25 cellular contexts compared by ENCODE assay signal in the genomic region with DNA sequence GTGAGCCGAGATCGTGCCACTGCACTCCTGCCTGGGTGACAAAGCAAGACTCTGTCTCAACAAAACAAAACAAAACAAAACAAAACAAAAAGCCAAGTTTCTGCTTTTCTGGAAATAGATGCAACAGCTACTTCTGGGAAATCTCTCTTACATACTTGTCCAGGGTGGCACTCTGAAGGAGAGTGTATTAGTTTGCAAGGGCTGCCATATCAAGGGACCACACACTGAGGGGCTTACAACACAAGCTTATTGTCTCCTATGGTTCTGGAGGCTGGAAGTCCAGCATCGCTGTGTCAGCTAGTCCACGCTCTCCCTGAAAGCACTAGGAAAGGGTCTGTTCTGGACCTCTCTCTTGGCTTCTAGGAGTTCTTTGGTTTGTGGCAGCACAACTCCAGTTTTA.
DNase-seq lines count a peak whose midpoint lies in the region; ATAC-seq and TF ChIP-seq lines count a peak whose summit lies in the region.
"Had no signal": no experiment of that assay in that cellular context is flagged by ENCODE, and none has a peak within 500 bp of the region (broad histone marks: within the 10 kb centered on the region; RNA-seq: fewer than 3 reads in every experiment).

No MANE protein-coding gene starts in this region.

- no peak overlapping the region for H4K91ac ChIP-seq in trophoblast cell (ENCODE audit: low read depth, low read length)

- no peaks in the 10 kb centered on the region for H3K9me3 Mint-ChIP-seq in neural crest cell
- H3K9me3 Mint-ChIP-seq: CD14-positive monocyte had no signal

- no peak overlapping the region for H2BK12ac ChIP-seq in trophoblast cell (ENCODE audit: low read length)

- no peaks in the 10 kb centered on the region for H3K27me3 ChIP-seq in A673 (replicated peaks; ENCODE audit: insufficient read depth, low read depth, low read length, poor library complexity)
- H3K27me3 ChIP-seq in trophoblast cell (ENCODE audit: insufficient read depth, low read length) = no peaks in the 10 kb centered on the region
- H3K27me3 ChIP-seq in mammary epithelial cell (ENCODE audit: insufficient read depth, low read length) = no peaks in the 10 kb centered on the region
- H3K27me3 ChIP-seq: BLaER1 had no signal

- no peak for ATAC-seq in HG02588 (IDR thresholded peaks at IDR 0.05; ENCODE audit: unreplicated experiment)
- ATAC-seq: A549 had no signal

- CTCF ChIA-PET in A673 (lab: Charles Lee) (no interaction called here), mammary epithelial cell (lab: Charles Lee; ENCODE audit: low non-redundant PET) (no interaction called here)

- WGBS in trophoblast cell (ENCODE audit: extremely low coverage, insufficient coverage, insufficient read length) = no CpG with 5 or more reads among the region's 4 CpGs
- 93% methylated on average over 4 of the region's 4 CpGs for WGBS in mammary epithelial cell (ENCODE audit: low coverage, missing lambda C conversion rate)

- H3K36me3 Mint-ChIP-seq in neural crest cell (ENCODE audit: low read depth) = no peaks in the 10 kb centered on the region
- H3K36me3 Mint-ChIP-seq: CD14-positive monocyte; CD4-positive, alpha-beta memory T cell; CD4-positive, CD25-positive, alpha-beta regulatory T cell; CD8-positive, alpha-beta memory T cell had no signal

- dilution Hi-C loops in mammary epithelial cell (cut with HindIII; ENCODE audit: low sequenced_read_pairs) = no loop called here

- no peak overlapping the region for H3K4me2 ChIP-seq in trophoblast cell (ENCODE audit: low read length)
- no peak overlapping the region for H3K4me2 ChIP-seq in mammary epithelial cell (ENCODE audit: insufficient read depth, low read depth, low read length)
- H3K4me2 ChIP-seq: A549, BLaER1 had no signal

- peak overlapping the region; percentile 15 for H3K9ac ChIP-seq in trophoblast cell (ENCODE audit: low read length)
- H3K9ac ChIP-seq in mammary epithelial cell (ENCODE audit: insufficient read depth, low read length) = no peak overlapping the region
- H3K9ac ChIP-seq: BLaER1 had no signal

- BruUV-seq in A673 (replicated peaks; lab: Mats Ljungman, UMichigan) (no TSS peak), mammary epithelial cell (replicated peaks; lab: Mats Ljungman, UMichigan) (no TSS peak)

- no peak overlapping the region for H3K18ac ChIP-seq in trophoblast cell (ENCODE audit: low read length)

- H3K9me3 ChIP-seq in A673 (ENCODE audit: low read depth, low read length, poor library complexity, severe bottlenecking) = no peaks in the 10 kb centered on the region
- no peaks in the 10 kb centered on the region for H3K9me3 ChIP-seq in trophoblast cell (ENCODE audit: insufficient read depth, low read depth, low read length)
- no peaks in the 10 kb centered on the region for H3K9me3 ChIP-seq in mammary epithelial cell (replicated peaks; ENCODE audit: insufficient read depth, low read length)
- H3K9me3 ChIP-seq: A549, BE2C, BLaER1 had no signal

- peak; percentile 69 for DNase-seq in NCI-H82 (lab: John Stamatoyannopoulos, UW)
- DNase-seq in NCI-H82 treated with DMSO at 0.1 percent for 48 hours (lab: John Stamatoyannopoulos, UW; ENCODE audit: unreplicated experiment) = no peak
- no peak for DNase-seq in A673 (ENCODE audit: low spot score)
- DNase-seq in neural crest cell (ENCODE audit: low read depth, low spot score) = no peak
- no peak for DNase-seq in trophoblast cell
- DNase-seq in mammary epithelial cell = no peak
- DNase-seq: ACHN; BE2C; C1 segment of cervical spinal cord; CD4-positive, alpha-beta memory T cell; CD4-positive, CD25-positive, alpha-beta regulatory T cell; CD8-positive, alpha-beta memory T cell; COR-L47; DMS 273 treated with DMSO at 0.1 percent for 48 hours; DMS153; DMS53; DMS79; DND-41; EL; GF-D8 had no signal

- in situ Hi-C loops in mammary epithelial cell (cut with MboI; ENCODE audit: low sequenced_read_pairs in 2 of 2) = loop anchor here in 1 of 2 donors (25.0 kb wide), 1 partner anchor 301 kb away; no protein-coding TSS in a partner anchor

- H3K27me3 Mint-ChIP-seq in neural crest cell (ENCODE audit: low read depth) = peaks cover 2% of the 10 kb centered on the region
- H3K27me3 Mint-ChIP-seq: CD4-positive, alpha-beta memory T cell; CD4-positive, CD25-positive, alpha-beta regulatory T cell; CD8-positive, alpha-beta memory T cell had no signal

- no peak overlapping the region for H4K8ac ChIP-seq in trophoblast cell (ENCODE audit: low read depth, low read length)

- POLR2A ChIA-PET in A673 (lab: Charles Lee; ENCODE audit: low non-redundant PET) = no interaction called here

- H2AK5ac ChIP-seq in trophoblast cell (ENCODE audit: low read length) = no peak overlapping the region

- peaks cover 44% of the 10 kb centered on the region for H3K4me1 ChIP-seq in A673 (ENCODE audit: insufficient read depth, low read length, poor library complexity, severe bottlenecking)
- H3K4me1 ChIP-seq in trophoblast cell (ENCODE audit: control insufficient read depth in 1 of 2, insufficient read depth in 2 of 2, low read length in 2 of 2) = no peaks in the 10 kb centered on the region
- no peaks in the 10 kb centered on the region for H3K4me1 ChIP-seq in mammary epithelial cell (ENCODE audit: insufficient read depth, low read length)
- H3K4me1 ChIP-seq: A549, BE2C had no signal

- H3K79me1 ChIP-seq in trophoblast cell (ENCODE audit: low read length) = no peaks in the 10 kb centered on the region

- H3K14ac ChIP-seq in trophoblast cell (ENCODE audit: low read length) = no peak overlapping the region

- no peak overlapping the region for H3K23ac ChIP-seq in trophoblast cell (ENCODE audit: low read length)

- H3K79me2 ChIP-seq in trophoblast cell (ENCODE audit: control insufficient read depth, insufficient read depth, low read length, poor library complexity) (no peaks in the 10 kb centered on the region), mammary epithelial cell (ENCODE audit: insufficient read depth, low read length) (no peaks in the 10 kb centered on the region)

- H2BK5ac ChIP-seq in trophoblast cell (ENCODE audit: low read depth, low read length, poor library complexity) = no peak overlapping the region

- H3K4me3 Mint-ChIP-seq in neural crest cell = no peak overlapping the region
- H3K4me3 Mint-ChIP-seq: CD14-positive monocyte; CD4-positive, alpha-beta memory T cell; CD4-positive, CD25-positive, alpha-beta regulatory T cell; CD8-positive, alpha-beta memory T cell had no signal

- H3K36me3 ChIP-seq in A673 (ENCODE audit: insufficient read depth, low read length, poor library complexity, severe bottlenecking) (peaks cover 6% of the 10 kb centered on the region), trophoblast cell (ENCODE audit: control insufficient read depth in 1 of 2, insufficient read depth in 2 of 2, low read length in 2 of 2) (no peaks in the 10 kb centered on the region), mammary epithelial cell (ENCODE audit: insufficient read depth, low read length) (no peaks in the 10 kb centered on the region)
- H3K36me3 ChIP-seq: BE2C had no signal

- H2AFZ ChIP-seq in trophoblast cell (ENCODE audit: insufficient read depth, low read length, poor library complexity) (no peak overlapping the region), mammary epithelial cell (ENCODE audit: low read depth, low read length) (no peak overlapping the region)

- H3K4me3 ChIP-seq in A673 (ENCODE audit: low read depth, low read length, poor library complexity, severe bottlenecking) (no peak overlapping the region), trophoblast cell (ENCODE audit: low read depth, low read length) (no peak overlapping the region), mammary epithelial cell (replicated peaks in 1 of 3; ENCODE audit: insufficient read depth in 1 of 3, low read depth in 2 of 3, low read length in 3 of 3) (no peak overlapping the region)
- H3K4me3 ChIP-seq: A549, BLaER1 had no signal

- TF ChIP-seq CTCF in A673 (conservative IDR thresholded peaks at IDR 0.05; ENCODE audit: low read depth, low read length) (no peak), neural crest cell (conservative IDR thresholded peaks at IDR 0.05) (no peak), mammary epithelial cell (conservative IDR thresholded peaks at IDR 0.05 in 1 of 2, IDR thresholded peaks at IDR 0.05 in 1 of 2; ENCODE audit: extremely low read depth in 1 of 2, insufficient read depth in 1 of 2, low read depth in 1 of 2, low read length in 2 of 2) (no peak)

- H3K27ac ChIP-seq in A673 (ENCODE audit: low read depth, low read length, poor library complexity, severe bottlenecking) = peak overlapping the region; percentile 77
- H3K27ac ChIP-seq in trophoblast cell (ENCODE audit: low read depth, low read length) = no peak overlapping the region
- H3K27ac ChIP-seq in mammary epithelial cell (ENCODE audit: insufficient read depth, low read depth, low read length) = no peak overlapping the region
- H3K27ac ChIP-seq: 22Rv1, A549, BLaER1 had no signal

- H4K12ac ChIP-seq in trophoblast cell (ENCODE audit: low read depth, low read length) = no peak overlapping the region

- H4K20me1 ChIP-seq in mammary epithelial cell (ENCODE audit: insufficient read depth, low read length) = no peaks in the 10 kb centered on the region
- H4K20me1 ChIP-seq: BLaER1 had no signal

- intact Hi-C loops in A673 (cut with micrococcal nuclease; ENCODE audit: unreplicated experiment) = no loop called here
- intact Hi-C loops in mammary epithelial cell (cut with micrococcal nuclease) = no loop called here

- peaks cover 5% of the 10 kb centered on the region for H3K4me1 Mint-ChIP-seq in neural crest cell
- H3K4me1 Mint-ChIP-seq: CD14-positive monocyte; CD4-positive, alpha-beta memory T cell; CD4-positive, CD25-positive, alpha-beta regulatory T cell; CD8-positive, alpha-beta memory T cell had no signal

- peak overlapping the region; percentile 23 for H3K27ac Mint-ChIP-seq in neural crest cell (ENCODE audit: unreplicated experiment)
- H3K27ac Mint-ChIP-seq: CD14-positive monocyte; CD4-positive, alpha-beta memory T cell; CD4-positive, CD25-positive, alpha-beta regulatory T cell; CD8-positive, alpha-beta memory T cell had no signal

- H3K4ac ChIP-seq in trophoblast cell (ENCODE audit: low read depth, low read length) = no peak overlapping the region

- no peak overlapping the region for H2BK120ac ChIP-seq in trophoblast cell (ENCODE audit: insufficient read depth, low read length, poor library complexity)
